1 cellular context compared by ENCODE assay signal in the genomic region with DNA sequence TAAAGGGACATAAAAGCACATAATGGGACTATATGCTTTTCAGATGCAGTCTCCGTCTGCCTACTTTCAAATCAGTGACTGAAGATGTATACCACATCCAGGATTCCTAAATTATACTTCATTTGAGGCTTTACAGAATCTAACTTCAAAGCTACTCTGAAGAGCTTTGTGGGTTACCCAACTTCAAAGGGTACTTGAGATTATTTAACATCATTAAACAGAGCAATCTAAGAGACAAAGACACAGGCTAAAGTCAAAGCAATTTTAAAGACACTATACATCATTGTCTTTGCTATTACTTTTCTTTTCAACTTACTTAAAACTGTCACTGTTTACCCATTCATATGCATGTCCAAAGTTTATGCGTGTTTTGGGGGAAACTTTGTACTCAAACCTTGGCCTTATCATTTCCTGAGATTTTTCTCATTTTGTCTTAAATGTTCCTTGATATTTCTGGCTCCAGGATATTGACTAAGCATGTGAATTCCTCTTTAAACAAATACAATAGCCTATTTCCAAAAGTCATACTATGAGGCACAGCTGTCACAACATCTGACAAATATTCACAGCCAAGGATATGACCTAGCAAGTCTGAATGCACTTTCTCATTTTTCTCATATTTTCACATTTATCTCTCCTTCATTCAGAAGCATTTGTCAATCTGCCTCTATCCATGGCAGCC.
TF ChIP-seq lines count a peak whose summit lies in the region.

No MANE protein-coding gene starts in this region.

TF ChIP-seq in HCT116, 20 proteins besides CTCF, POLR2A, EP300 and RAD21:
- TF ChIP-seq EZH2phosphoT487 (IDR thresholded peaks at IDR 0.05; ENCODE audit: borderline replicate concordance) (no peak), TCF7L2 (IDR thresholded peaks at IDR 0.05; ENCODE audit: borderline replicate concordance, extremely low read depth, insufficient read depth, insufficient read length) (peak; percentile 49)
- TF ChIP-seq, protein P1, sequence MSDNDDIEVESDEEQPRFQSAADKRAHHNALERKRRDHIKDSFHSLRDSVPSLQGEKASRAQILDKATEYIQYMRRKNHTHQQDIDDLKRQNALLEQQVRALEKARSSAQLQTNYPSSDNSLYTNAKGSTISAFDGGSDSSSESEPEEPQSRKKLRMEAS (IDR thresholded peaks at IDR 0.05) = no peak
